ENCODE assay signal across 9 cellular contexts in genomic region chr17:17696871-17697633, GRCh38. TPM values are rescaled to one million over a fixed set of nuclear protein-coding genes. Genes with fewer than 3 reads are reported as not detected.
DNase-seq lines count a peak whose midpoint lies in the region; ATAC-seq and TF ChIP-seq lines count a peak whose summit lies in the region.
"Had no signal": no experiment of that assay in that cellular context is flagged by ENCODE, and none has a peak within 500 bp of the region (broad histone marks: within the 10 kb centered on the region; RNA-seq: fewer than 3 reads in every experiment).

No MANE protein-coding gene starts in this region.

- no peaks in the 10 kb centered on the region for H3K27me3 Mint-ChIP-seq in activated CD4-positive, alpha-beta T cell treated with anti-CD3 and anti-CD28 coated beads, Interleukin-2, amount 10 ng/mL, durations not matched to agents 24 days and 14 days
- no peaks in the 10 kb centered on the region for H3K27me3 Mint-ChIP-seq in mesothelial cell of epicardium (ENCODE audit: low read depth)

- intact Hi-C loops in activated CD4-positive, alpha-beta T cell treated with anti-CD3 and anti-CD28 coated beads, Interleukin-2, amount 10 ng/mL, durations not matched to agents 24 days and 14 days (cut with micrococcal nuclease) = no loop called here
- intact Hi-C loops in thyroid gland (cut with DNase I) = no loop called here

- DNase-seq in activated CD4-positive, alpha-beta T cell treated with anti-CD3 and anti-CD28 coated beads, Interleukin-2, amount 10 ng/mL, durations not matched to agents 24 days and 14 days = no peak
- DNase-seq in activated CD4-positive, alpha-beta T cell treated with anti-CD3 and anti-CD28 coated beads, Interleukin-2, amount 50 U/mL, for 4 hours = no peak
- no peak for DNase-seq in caudate nucleus (lab: John Stamatoyannopoulos, UW)
- no peak for DNase-seq in mesothelial cell of epicardium (ENCODE audit: low spot score in 2 of 2, unreplicated experiment in 2 of 2)
- no peak for DNase-seq in thyroid gland
- DNase-seq in cerebellum (ENCODE audit: low spot score) = no peak

- H3K27ac Mint-ChIP-seq in activated CD4-positive, alpha-beta T cell treated with anti-CD3 and anti-CD28 coated beads, Interleukin-2, amount 10 ng/mL, durations not matched to agents 24 days and 14 days = peak overlapping the region; percentile 60
- H3K27ac Mint-ChIP-seq in mesothelial cell of epicardium = peak overlapping the region; percentile 98

- WGBS in thyroid gland, 2 donors = 71 to 79% methylated on average over 13 of the region's 13 CpGs

- peaks cover 41% of the 10 kb centered on the region for H3K4me1 Mint-ChIP-seq in activated CD4-positive, alpha-beta T cell treated with anti-CD3 and anti-CD28 coated beads, Interleukin-2, amount 10 ng/mL, durations not matched to agents 24 days and 14 days
- H3K4me1 Mint-ChIP-seq in mesothelial cell of epicardium = peaks cover 84% of the 10 kb centered on the region

- no peaks in the 10 kb centered on the region for H3K27me3 ChIP-seq in thyroid gland

- no peak for TF ChIP-seq POLR2A in thyroid gland (IDR thresholded peaks at IDR 0.05)

- no peaks in the 10 kb centered on the region for H3K9me3 Mint-ChIP-seq in activated CD4-positive, alpha-beta T cell treated with anti-CD3 and anti-CD28 coated beads, Interleukin-2, amount 10 ng/mL, durations not matched to agents 24 days and 14 days
- no peaks in the 10 kb centered on the region for H3K9me3 Mint-ChIP-seq in mesothelial cell of epicardium

- no peak overlapping the region for H3K4me3 ChIP-seq in thyroid gland (replicated peaks in 1 of 3)

- ATAC-seq in HG03139 (IDR thresholded peaks at IDR 0.05; ENCODE audit: unreplicated experiment) (no peak), GM18868 (IDR thresholded peaks at IDR 0.05; ENCODE audit: unreplicated experiment) (no peak)

- H3K4me1 ChIP-seq in thyroid gland = peaks cover 61 to 94% of the 10 kb centered on the region in 2 donors

- no peak for TF ChIP-seq CTCF in mesothelial cell of epicardium (IDR thresholded peaks at IDR 0.05; ENCODE audit: unreplicated experiment)
- no peak for TF ChIP-seq CTCF in thyroid gland (IDR thresholded peaks at IDR 0.05)

- no peaks in the 10 kb centered on the region for H3K9me3 ChIP-seq in thyroid gland

- H3K27ac ChIP-seq in caudate nucleus (ENCODE audit: low read depth, low read length) (peak overlapping the region; percentile 44), thyroid gland (peak overlapping the region in 2 of 3 donors; percentile 74 to 83)
- H3K27ac ChIP-seq: HL-60 had no signal

- H3K36me3 ChIP-seq in thyroid gland = no peaks in the 10 kb centered on the region

- no peak overlapping the region for H3K4me3 Mint-ChIP-seq in activated CD4-positive, alpha-beta T cell treated with anti-CD3 and anti-CD28 coated beads, Interleukin-2, amount 10 ng/mL, durations not matched to agents 24 days and 14 days
- H3K4me3 Mint-ChIP-seq in mesothelial cell of epicardium = peak overlapping the region; percentile 20

- peaks cover 3% of the 10 kb centered on the region for H3K36me3 Mint-ChIP-seq in activated CD4-positive, alpha-beta T cell treated with anti-CD3 and anti-CD28 coated beads, Interleukin-2, amount 10 ng/mL, durations not matched to agents 24 days and 14 days (ENCODE audit: low read depth)
- no peaks in the 10 kb centered on the region for H3K36me3 Mint-ChIP-seq in mesothelial cell of epicardium

RNA-seq across cellular contexts. Expression of gene RAI1, which starts 15.8 kb away (rescaled TPM):
- 30.1 and 34.5 TPM in 2 replicates for total RNA-seq in activated CD4-positive, alpha-beta T cell treated with anti-CD3 and anti-CD28 coated beads, Interleukin-2, amount 10 ng/mL, durations not matched to agents 24 days and 14 days
- total RNA-seq in mesothelial cell of epicardium (127 to 137 TPM (median 129 TPM) in 3 replicates), thyroid gland (10 to 100 TPM; 19.1 to 52.3 (median 34.1) TPM), cerebellum (23.0 TPM)
